8 cellular contexts compared by ENCODE assay signal in genomic region chr7:113289140-113289740, GRCh38.
A peak's percentile ranks its signal among the peaks of the same experiment; 100 is the strongest.
DNase-seq lines count a peak whose midpoint lies in the region; ATAC-seq, FAIRE-seq and TF ChIP-seq lines count a peak whose summit lies in the region.

No MANE protein-coding gene starts in this region.

- no peaks in the 10 kb centered on the region for H3K9me3 Mint-ChIP-seq in Caco-2 (ENCODE audit: unreplicated experiment)

- peak; percentile 33 to 45 for DNase-seq in Caco-2
- DNase-seq in SKM-1 (lab: John Stamatoyannopoulos, UW; ENCODE audit: unreplicated experiment): peak; percentile 28
- DNase-seq in iPS DF 4.7 (ENCODE audit: extremely low read depth, low spot score): peak; percentile 3
- DNase-seq in KG1 (lab: John Stamatoyannopoulos, UW): no peak
- no peak for DNase-seq in aorta
- no peak for DNase-seq in HTR-8/SVneo (ENCODE audit: insufficient read length, low spot score)

- POLR2A ChIA-PET in Caco-2 (lab: Charles Lee): no interaction called here

- TF ChIP-seq CTCF in Caco-2 (IDR thresholded peaks at IDR 0.05; ENCODE audit: insufficient read depth in 1 of 2, low read depth in 1 of 2, low read length in 1 of 2, severe bottlenecking in 1 of 2, unreplicated experiment in 1 of 2): peak; percentile 31 to 66

- ATAC-seq in GM19023 (IDR thresholded peaks at IDR 0.05; ENCODE audit: unreplicated experiment) (peak; percentile 60), HG03575 (IDR thresholded peaks at IDR 0.05; ENCODE audit: extremely low read depth, insufficient number of reproducible peaks, low FRiP score, unreplicated experiment) (peak; percentile 52), aorta (ENCODE audit: low FRiP score) (no peak)

- no peak for FAIRE-seq in HTR-8/SVneo (lab: Jason Lieb, UNC)

- BruUV-seq in Caco-2 (replicated peaks; lab: Mats Ljungman, UMichigan): no TSS peak

- H3K27me3 Mint-ChIP-seq in Caco-2 (ENCODE audit: insufficient read depth, unreplicated experiment): peaks cover 3% of the 10 kb centered on the region

- H3K27me3 ChIP-seq in Caco-2 (replicated peaks; ENCODE audit: control insufficient read depth, insufficient read depth, low read length) (no peaks in the 10 kb centered on the region), aorta (ENCODE audit: control insufficient read depth in 1 of 2, insufficient read depth in 2 of 2, low read length in 1 of 2) (no peaks in the 10 kb centered on the region)

- CTCF ChIA-PET in Caco-2 (lab: Charles Lee): interaction anchor here (0.6 to 1.0 kb wide), 7 partner anchors 20 to 276 kb away, joined by 3 to 40 read pairs (median 3); no protein-coding TSS in a partner anchor

- no peaks in the 10 kb centered on the region for H3K4me1 Mint-ChIP-seq in Caco-2 (ENCODE audit: low read depth, unreplicated experiment)

- intact Hi-C loops in Caco-2 (cut with micrococcal nuclease; ENCODE audit: unreplicated experiment) (loop anchor here (1.0 to 2.0 kb wide), 5 partner anchors 130 to 739 kb away; no protein-coding TSS in a partner anchor), aorta (cut with DNase I) (no loop called here)

- H3K4me3 Mint-ChIP-seq in Caco-2 (ENCODE audit: unreplicated experiment): no peak overlapping the region

- 60 to 61% methylated on average over 4 of the region's 4 CpGs for WGBS in aorta, 2 donors

- H3K27ac ChIP-seq in aorta (ENCODE audit: low read depth in 1 of 2, low read length in 2 of 2): no peak overlapping the region

- no peaks in the 10 kb centered on the region for H3K4me1 ChIP-seq in Caco-2
- H3K4me1 ChIP-seq in aorta (ENCODE audit: control insufficient read depth in 1 of 2, insufficient read depth in 2 of 2, low read length in 2 of 2): no peaks in the 10 kb centered on the region

- no peaks in the 10 kb centered on the region for H3K36me3 ChIP-seq in Caco-2 (ENCODE audit: control insufficient read depth, insufficient read depth, low read length)
- H3K36me3 ChIP-seq in aorta (ENCODE audit: control insufficient read depth in 1 of 2, insufficient read depth in 2 of 2, low read length in 1 of 2): no peaks in the 10 kb centered on the region

- H3K9me3 ChIP-seq in Caco-2 (no peaks in the 10 kb centered on the region), aorta (ENCODE audit: control insufficient read depth, low read length) (no peaks in the 10 kb centered on the region)

- H3K4me3 ChIP-seq in Caco-2 (ENCODE audit: low read depth, low read length): no peak overlapping the region
- H3K4me3 ChIP-seq in aorta (ENCODE audit: low read length in 2 of 2): no peak overlapping the region

- no peak overlapping the region for H3K27ac Mint-ChIP-seq in Caco-2 (ENCODE audit: unreplicated experiment)

- H3K36me3 Mint-ChIP-seq in Caco-2 (ENCODE audit: insufficient read depth, unreplicated experiment): no peaks in the 10 kb centered on the region

Comparison
In these comparisons a context has a peak if more than half of its experiments do, and no peak if none do; other contexts are left out.
1. DNase-seq: peak in Caco-2 (2 of 2), SKM-1 (single experiment) and iPS DF 4.7 (single experiment); none in KG1 (single experiment), aorta (0 of 2) and HTR-8/SVneo (single experiment).